8 cellular contexts compared by ENCODE assay signal in the genomic region with DNA sequence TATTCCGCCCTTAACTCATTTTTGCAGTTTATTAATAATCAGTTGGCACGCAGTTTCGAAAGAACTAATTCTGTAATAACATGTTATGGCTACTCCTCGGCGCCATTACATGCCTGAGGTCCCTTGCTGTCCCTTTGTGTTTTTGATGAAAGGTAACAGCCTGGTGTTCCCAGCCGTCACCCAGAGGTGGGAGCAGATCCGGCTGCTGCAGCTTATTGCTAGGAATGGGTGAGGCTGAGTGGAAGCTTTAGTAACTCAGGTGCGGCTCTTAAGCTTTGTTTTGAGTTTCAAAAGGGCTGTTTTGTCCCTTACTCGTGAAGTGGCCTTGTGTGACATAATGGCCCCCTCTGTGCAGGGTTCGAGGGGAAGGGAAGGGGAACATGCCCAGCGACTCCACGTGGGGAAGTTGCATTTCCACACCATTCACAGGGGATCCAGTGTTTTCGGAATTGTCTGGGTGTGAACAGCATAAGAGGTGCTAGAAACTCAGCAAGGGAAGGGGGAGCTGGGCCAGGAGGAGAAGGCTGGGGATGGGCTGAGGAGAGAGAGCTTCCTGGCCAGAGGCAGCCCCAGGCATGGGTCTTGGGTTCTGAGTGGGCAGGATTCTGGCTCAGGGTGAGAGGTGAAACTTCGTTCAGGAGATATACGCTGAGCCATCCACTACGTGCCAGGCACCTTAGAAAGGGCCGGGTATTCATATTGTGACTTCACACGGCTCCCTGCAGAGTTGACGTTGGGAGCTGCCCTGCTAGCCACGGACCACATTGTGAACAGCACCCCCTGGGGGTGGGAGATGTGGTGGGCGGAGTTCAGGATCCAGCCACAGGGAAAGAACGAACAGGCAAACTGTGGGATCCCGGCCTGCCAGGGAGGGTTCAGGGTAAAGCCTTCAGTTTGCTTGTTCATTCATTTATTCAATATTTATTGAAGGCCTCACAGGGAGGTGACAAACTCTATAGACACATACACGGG.
A peak's percentile ranks its signal among the peaks of the same experiment; 100 is the strongest.
DNase-seq lines count a peak whose midpoint lies in the region; ATAC-seq, FAIRE-seq and TF ChIP-seq lines count a peak whose summit lies in the region.

No MANE protein-coding gene starts in this region.

- no peaks in the 10 kb centered on the region for H3K9me2 ChIP-seq in MM.1S (replicated peaks; ENCODE audit: insufficient read depth, low read length)

- no peaks in the 10 kb centered on the region for H3K9me1 ChIP-seq in keratinocyte (ENCODE audit: control insufficient read depth, extremely low read depth, insufficient read depth, low read length)

- H3K27me3 ChIP-seq in MM.1S (replicated peaks; ENCODE audit: insufficient read depth, low read length) (no peaks in the 10 kb centered on the region), keratinocyte (ENCODE audit: control insufficient read depth, extremely low read depth, insufficient read depth, low read length) (no peaks in the 10 kb centered on the region), testis (no peaks in the 10 kb centered on the region)

- dilution Hi-C loops in keratinocyte (cut with MboI; ENCODE audit: extremely low pct_ligation_motif_present, low sequenced_read_pairs) = no loop called here

- no peaks in the 10 kb centered on the region for H3K79me2 ChIP-seq in MM.1S (ENCODE audit: low read length)
- no peaks in the 10 kb centered on the region for H3K79me2 ChIP-seq in keratinocyte (ENCODE audit: control insufficient read depth, insufficient read depth, low read length)

- H3K4me1 ChIP-seq in MM.1S (ENCODE audit: low read length) (no peaks in the 10 kb centered on the region), keratinocyte (ENCODE audit: control insufficient read depth, extremely low read depth, insufficient read depth, low read length) (peaks cover 4% of the 10 kb centered on the region), testis (peaks cover 14% of the 10 kb centered on the region)

- TF ChIP-seq POLR2A in testis (IDR thresholded peaks at IDR 0.05) = no peak
- no peak for TF ChIP-seq POLR2A in GM12891 (IDR thresholded peaks at IDR 0.05; ENCODE audit: low read depth, low read length)

- ATAC-seq in GM21447 (IDR thresholded peaks at IDR 0.05; ENCODE audit: unreplicated experiment) = no peak
- ATAC-seq in GM21619 (IDR thresholded peaks at IDR 0.05; ENCODE audit: unreplicated experiment) = no peak

- H3K4me3 ChIP-seq in GM12865 (ENCODE audit: low read depth, low read length) = no peak overlapping the region
- H3K4me3 ChIP-seq in MM.1S (ENCODE audit: low read length) = no peak overlapping the region
- no peak overlapping the region for H3K4me3 ChIP-seq in keratinocyte (ENCODE audit: control insufficient read depth in 2 of 3, extremely low read depth in 1 of 3, insufficient read depth in 2 of 3, low read depth in 1 of 3, low read length in 3 of 3)
- H3K4me3 ChIP-seq in testis = no peak overlapping the region

- TF ChIP-seq CTCF in GM12865 (IDR thresholded peaks at IDR 0.05; ENCODE audit: insufficient read depth, low read depth, low read length, missing control alignments) (peak; percentile 23), MM.1S (IDR thresholded peaks at IDR 0.05; ENCODE audit: low read length) (peak; percentile 39), keratinocyte (optimal IDR thresholded peaks at IDR 0.05 in 1 of 3, IDR thresholded peaks at IDR 0.05 in 1 of 3, conservative IDR thresholded peaks at IDR 0.05 in 1 of 3; ENCODE audit: extremely low read depth in 1 of 3, insufficient read depth in 2 of 3, low read length in 3 of 3) (peak in 2 of 3 experiments; percentile 22 to 39), testis (IDR thresholded peaks at IDR 0.05) (peak in 2 of 3 experiments; percentile 19 to 24)

- H3K36me3 ChIP-seq in MM.1S (replicated peaks; ENCODE audit: insufficient read depth, low read length) (no peaks in the 10 kb centered on the region), keratinocyte (ENCODE audit: control insufficient read depth in 2 of 2, extremely low read depth in 1 of 2, insufficient read depth in 2 of 2, low read length in 2 of 2) (no peaks in the 10 kb centered on the region), testis (ENCODE audit: low read depth, missing control alignments) (no peaks in the 10 kb centered on the region)

- FAIRE-seq in keratinocyte (lab: Jason Lieb, UNC) (no peak), GM12891 (lab: Jason Lieb, UNC) (no peak)

- no peak overlapping the region for H3K4me2 ChIP-seq in MM.1S (ENCODE audit: low read depth, low read length)
- H3K4me2 ChIP-seq in keratinocyte (ENCODE audit: control insufficient read depth, extremely low read depth, insufficient read depth, low read depth, low read length) = no peak overlapping the region

- H2AFZ ChIP-seq in MM.1S (ENCODE audit: low read length) (no peak overlapping the region), keratinocyte (ENCODE audit: control insufficient read depth, low read length) (no peak overlapping the region)

- H3K9me3 ChIP-seq in MM.1S (replicated peaks; ENCODE audit: insufficient read depth, low read length) (no peaks in the 10 kb centered on the region), keratinocyte (ENCODE audit: control insufficient read depth, low read depth, low read length) (no peaks in the 10 kb centered on the region), testis (no peaks in the 10 kb centered on the region)

- WGBS in testis, 2 donors = 81 to 83% methylated on average over 21 to 24 of the region's 24 CpGs

- DNase-seq in GM12865 (ENCODE audit: low read depth) (peak; percentile 21), MM.1S (no peak), amygdala (lab: John Stamatoyannopoulos, UW) (peak in 34 of 56 donors; percentile 11 to 70 (median 30)), keratinocyte (ENCODE audit: low read depth, low spot score) (no peak), testis (no peak), GM12891 (ENCODE audit: insufficient read length, low spot score) (no peak)

- no peak overlapping the region for H3K27ac ChIP-seq in MM.1S (ENCODE audit: low read length)
- no peak overlapping the region for H3K27ac ChIP-seq in keratinocyte (ENCODE audit: control insufficient read depth, insufficient read depth, low read length)
- no peak overlapping the region for H3K27ac ChIP-seq in testis

- H3K9ac ChIP-seq in MM.1S (ENCODE audit: low read length) (no peak overlapping the region), keratinocyte (ENCODE audit: control insufficient read depth, extremely low read depth, insufficient read depth, low read length) (no peak overlapping the region)

- no peaks in the 10 kb centered on the region for H4K20me1 ChIP-seq in MM.1S (ENCODE audit: insufficient read depth, low read length)
- no peaks in the 10 kb centered on the region for H4K20me1 ChIP-seq in keratinocyte (ENCODE audit: control insufficient read depth, extremely low read depth, insufficient read depth, low read length)

- H3F3A ChIP-seq in MM.1S (ENCODE audit: insufficient read depth, low read length) = no peaks in the 10 kb centered on the region

- intact Hi-C loops in testis (cut with DNase I; ENCODE audit: low total_unique reads) = no loop called here

TF ChIP-seq in GM12891, 5 proteins besides CTCF, POLR2A, EP300 and RAD21:
- no peak for TF ChIP-seq TAF1 (IDR thresholded peaks at IDR 0.05; ENCODE audit: low read depth, low read length)
TF ChIP-seq in GM12891: peak in this region for 0.

Comparison
In these comparisons a context has a peak if more than half of its experiments do, and no peak if none do; other contexts are left out.
1. DNase-seq: peak in GM12865 (single experiment) and amygdala (34 of 56); none in MM.1S (single experiment), keratinocyte (single experiment), testis (single experiment) and GM12891 (single experiment).
2. Peak in every context shown above with its lines, with median percentiles within 50 percentile points of each other: CTCF ChIP-seq.